18 cellular contexts compared by ENCODE assay signal in genomic region chr22:35592418-35592967, GRCh38. TPM values are rescaled to one million over a fixed set of nuclear protein-coding genes. Genes with fewer than 3 reads are reported as not detected.
A peak's percentile ranks its signal among the peaks of the same experiment; 100 is the strongest.
DNase-seq lines count a peak whose midpoint lies in the region; ATAC-seq and TF ChIP-seq lines count a peak whose summit lies in the region.
"Had no signal": no experiment of that assay in that cellular context is flagged by ENCODE, and none has a peak within 500 bp of the region (broad histone marks: within the 10 kb centered on the region; RNA-seq: fewer than 3 reads in every experiment).

No MANE protein-coding gene starts in this region.

- no peaks in the 10 kb centered on the region for H4K20me1 ChIP-seq in osteoblast (ENCODE audit: insufficient read depth, low read length)

- DNase-seq in Panc1 (ENCODE audit: low read depth, low spot score) (no peak), heart right ventricle (peak in 1 of 2 donors; percentile 49), osteoblast (ENCODE audit: insufficient read length, low spot score, missing footprints) (no peak), vagina (ENCODE audit: extremely low spot score in 2 of 2) (no peak), natural killer cell (no peak), NCI-H1092 treated with DMSO at 0.1 percent for 48 hours (lab: John Stamatoyannopoulos, UW) (no peak), AG08396 (ENCODE audit: low spot score) (no peak)
- DNase-seq: activated CD4-positive, alpha-beta T cell treated with anti-CD3 and anti-CD28 coated beads, Interleukin-2, amount 50 U/mL, for 48 hours; activated T-cell treated with anti-CD3 and anti-CD28 coated beads, Interleukin-2, amount 50 U/mL, for 72 hours; adrenal gland; C1 segment of cervical spinal cord; DMS79 treated with DMSO at 0.1 percent for 48 hours; Kasumi-1; NCI-H187; NCI-H524 had no signal

- H3K4me3 ChIP-seq in Panc1 (ENCODE audit: low read depth in 2 of 2, low read length in 2 of 2): no peak overlapping the region
- no peak overlapping the region for H3K4me3 ChIP-seq in heart right ventricle
- no peak overlapping the region for H3K4me3 ChIP-seq in osteoblast (ENCODE audit: insufficient read depth, low read length)
- H3K4me3 ChIP-seq in vagina: no peak overlapping the region
- H3K4me3 ChIP-seq: adrenal gland had no signal

- H3K4me1 ChIP-seq in Panc1 (ENCODE audit: control insufficient read depth, insufficient read depth, low read length): peaks cover 64% of the 10 kb centered on the region
- H3K4me1 ChIP-seq in heart right ventricle: peaks cover 7 to 88% (median 48%) of the 10 kb centered on the region in 9 donors
- peaks cover 12% of the 10 kb centered on the region for H3K4me1 ChIP-seq in osteoblast (ENCODE audit: insufficient read depth, low read length)
- H3K4me1 ChIP-seq in vagina: no peaks in the 10 kb centered on the region

- WGBS in heart right ventricle, 2 donors: 37 to 56% methylated on average over 4 of the region's 4 CpGs

- no peak overlapping the region for H3K27ac Mint-ChIP-seq in natural killer cell
- H3K27ac Mint-ChIP-seq: activated T-cell treated with anti-CD3 and anti-CD28 coated beads, Interleukin-2, amount 50 U/mL, for 72 hours had no signal

- no peaks in the 10 kb centered on the region for H3K27me3 Mint-ChIP-seq in natural killer cell (ENCODE audit: low read depth in 2 of 2)

- H3K36me3 ChIP-seq in Panc1 (ENCODE audit: control insufficient read depth, insufficient read depth, low read length) (no peaks in the 10 kb centered on the region), heart right ventricle (no peaks in the 10 kb centered on the region), osteoblast (ENCODE audit: insufficient read depth, low read length) (no peaks in the 10 kb centered on the region), vagina (no peaks in the 10 kb centered on the region)
- H3K36me3 ChIP-seq: adrenal gland had no signal

- in situ Hi-C loops in Panc1 (cut with HindIII; ENCODE audit: low pct_unique_long_range_greater_than_20kb, low sequenced_read_pairs): no loop called here

- no peaks in the 10 kb centered on the region for H3K79me2 ChIP-seq in osteoblast (ENCODE audit: insufficient read depth, low read length)

- H3K27ac ChIP-seq in Panc1 (ENCODE audit: low read length) (peak overlapping the region; percentile 99), heart right ventricle (peak overlapping the region; percentile 54 to 92 (median 76)), osteoblast (ENCODE audit: low read depth, low read length) (no peak overlapping the region), vagina (peak overlapping the region; percentile 21)
- H3K27ac ChIP-seq: adrenal gland had no signal

- no peaks in the 10 kb centered on the region for H3K36me3 Mint-ChIP-seq in natural killer cell

- H3K27me3 ChIP-seq in Panc1 (ENCODE audit: control insufficient read depth, insufficient read depth, low read length) (no peaks in the 10 kb centered on the region), heart right ventricle (no peaks in the 10 kb centered on the region), osteoblast (ENCODE audit: insufficient read depth, low read length) (no peaks in the 10 kb centered on the region), vagina (no peaks in the 10 kb centered on the region)
- H3K27me3 ChIP-seq: adrenal gland had no signal

- H2AFZ ChIP-seq in osteoblast (ENCODE audit: low read length): peak overlapping the region; percentile 81

- TF ChIP-seq CTCF in Panc1 (IDR thresholded peaks at IDR 0.05): no peak
- no peak for TF ChIP-seq CTCF in heart right ventricle (IDR thresholded peaks at IDR 0.05)
- no peak for TF ChIP-seq CTCF in osteoblast (IDR thresholded peaks at IDR 0.05; ENCODE audit: extremely low read depth, low read depth, low read length)
- TF ChIP-seq CTCF in vagina (IDR thresholded peaks at IDR 0.05): no peak
- no peak for TF ChIP-seq CTCF in natural killer cell (IDR thresholded peaks at IDR 0.05)

- no peak overlapping the region for H3K4me2 ChIP-seq in osteoblast (ENCODE audit: insufficient read depth, low read length)

- intact Hi-C loops in Panc1 (cut with micrococcal nuclease; ENCODE audit: unreplicated experiment): no loop called here
- intact Hi-C loops in heart right ventricle (cut with DNase I): no loop called here
- intact Hi-C loops in vagina (cut with DNase I): loop anchor here (5.0 kb wide), 1 partner anchor 1820 kb away; no protein-coding TSS in a partner anchor
- intact Hi-C loops in natural killer cell (cut with micrococcal nuclease): no loop called here

- no peaks in the 10 kb centered on the region for H3K4me1 Mint-ChIP-seq in natural killer cell

- H3K9me3 ChIP-seq in Panc1 (ENCODE audit: control insufficient read depth, insufficient read depth, low read depth, low read length) (no peaks in the 10 kb centered on the region), heart right ventricle (no peaks in the 10 kb centered on the region), osteoblast (ENCODE audit: low read depth, low read length) (no peaks in the 10 kb centered on the region), vagina (no peaks in the 10 kb centered on the region)
- H3K9me3 ChIP-seq: adrenal gland had no signal

- POLR2A ChIA-PET in Panc1 (lab: Charles Lee): no interaction called here

- no peak for ATAC-seq in Panc1
- peak; percentile 23 to 66 (median 46) for ATAC-seq in heart right ventricle
- ATAC-seq in natural killer cell: no peak
- ATAC-seq: activated T-cell treated with anti-CD3 and anti-CD28 coated beads, Interleukin-2, amount 50 U/mL, for 72 hours had no signal

- no peaks in the 10 kb centered on the region for H3K9me3 Mint-ChIP-seq in natural killer cell
- H3K9me3 Mint-ChIP-seq: activated T-cell treated with anti-CD3 and anti-CD28 coated beads, Interleukin-2, amount 50 U/mL, for 72 hours had no signal

- no TSS peak for BruUV-seq in Panc1 (replicated peaks; lab: Mats Ljungman, UMichigan)

- TF ChIP-seq POLR2A in vagina (IDR thresholded peaks at IDR 0.05): no peak

- no peak overlapping the region for H3K4me3 Mint-ChIP-seq in natural killer cell
- H3K4me3 Mint-ChIP-seq: activated T-cell treated with anti-CD3 and anti-CD28 coated beads, Interleukin-2, amount 50 U/mL, for 72 hours had no signal

- CTCF ChIA-PET in Panc1 (lab: Charles Lee): no interaction called here

RNA-seq across cellular contexts. Expression of gene MB, which starts 24.6 kb away (rescaled TPM):
- total RNA-seq in Panc1 (2021; ENCODE audit: unreplicated experiment) (17.3 TPM), heart right ventricle (over 10,000 TPM in 9 of 10 donors, 1,000 to 10,000 TPM in 1; 9,966 to 22,407 (median 14,751) TPM), osteoblast (0.36 TPM in 1 of 2 replicates, not detected in the other), vagina (not detected), natural killer cell (not detected)
- 29.4 TPM for polyA plus RNA-seq in Panc1 (2012; ENCODE audit: insufficient read length)
- polyA plus RNA-seq in heart right ventricle: over 10,000 TPM in 1 of 2 donors, 1,000 to 10,000 TPM in 1; 8,931 to 10,284 TPM
- total RNA-seq: endothelial cell of umbilical vein, mononuclear cell, subcutaneous adipose tissue had no signal
- polyA plus RNA-seq: endothelial cell of umbilical vein had no signal

RNA-seq across cellular contexts. Expression of gene RASD2, which starts 51.9 kb away (rescaled TPM):
- total RNA-seq in Panc1 (2021; ENCODE audit: unreplicated experiment): 26.7 TPM
- polyA plus RNA-seq in Panc1 (2012; ENCODE audit: insufficient read length): 60.7 TPM
- 1 to 10 TPM; 1.4 to 9.9 (median 3.6) TPM for total RNA-seq in heart right ventricle
- polyA plus RNA-seq in heart right ventricle: 1 to 10 TPM; 3.1 to 5.1 TPM
- under 0.01 and 0.29 TPM in 2 replicates for total RNA-seq in osteoblast
- total RNA-seq in vagina: 2.0 TPM
- total RNA-seq in natural killer cell: under 1 TPM; 0.20 to 0.64 (median 0.20) TPM
- total RNA-seq: endothelial cell of umbilical vein had no signal
- polyA plus RNA-seq: endothelial cell of umbilical vein had no signal

RNA-seq across cellular contexts. Expression of gene APOL6, which starts 55.8 kb away (rescaled TPM):
- total RNA-seq in Panc1 (2021; ENCODE audit: unreplicated experiment) (16.4 TPM), heart right ventricle (10 to 100 TPM in 2 of 10 donors, 1 to 10 TPM in 8; 4.6 to 51.9 (median 8.7) TPM), osteoblast (40.7 and 51.8 TPM in 2 replicates), vagina (11.5 TPM), natural killer cell (100 to 1,000 TPM; 116 to 138 (median 122) TPM)
- polyA plus RNA-seq in Panc1 (2012; ENCODE audit: insufficient read length): 4.8 TPM
- polyA plus RNA-seq in heart right ventricle: 1 to 10 TPM; 1.7 to 4.0 TPM

Comparison
In these comparisons a context has a peak if more than half of its experiments do, and no peak if none do; other contexts are left out.
1. ATAC-seq: peak in heart right ventricle (8 of 8); none in Panc1 (single experiment) and natural killer cell (0 of 3).
2. RNA of gene MB, which starts 24.6 kb away (total RNA-seq): 9,966 to 22,407 TPM in heart right ventricle; 17.3 TPM in Panc1 (single experiment), 0.36 TPM in osteoblast, not detected in vagina (single experiment) and not detected in natural killer cell; every median in the first group is over 100 times any median in the second.